1 cellular context compared by ENCODE assay signal in genomic region chr13:106588367-106588766, GRCh38.
TF ChIP-seq lines count a peak whose summit lies in the region.

No MANE protein-coding gene starts in this region.

TF ChIP-seq in endothelial cell of umbilical vein, 7 proteins besides CTCF, POLR2A, EP300 and RAD21 (continued from another document):
- TF ChIP-seq MAX (IDR thresholded peaks at IDR 0.05; ENCODE audit: insufficient read depth, insufficient read length) (no peak), POLR2AphosphoS5 (IDR thresholded peaks at IDR 0.05; ENCODE audit: insufficient read depth, low read depth, low read length) (no peak), JUN (IDR thresholded peaks at IDR 0.05; ENCODE audit: borderline replicate concordance, insufficient read depth, insufficient read length, low read depth) (no peak)
